Comparison of ENCODE assay signal across 22 cellular contexts in genomic region chr3:58565621-58566397, GRCh38. TPM values are rescaled to one million over a fixed set of nuclear protein-coding genes. Genes with fewer than 3 reads are reported as not detected.
DNase-seq lines count a peak whose midpoint lies in the region; ATAC-seq, FAIRE-seq and TF ChIP-seq lines count a peak whose summit lies in the region.
"Had no signal": no experiment of that assay in that cellular context is flagged by ENCODE, and none has a peak within 500 bp of the region (broad histone marks: within the 10 kb centered on the region; RNA-seq: fewer than 3 reads in every experiment).

No MANE protein-coding gene starts in this region.

- no peak for TF ChIP-seq POLR2A in HepG2 (IDR thresholded peaks at IDR 0.05; ENCODE audit: insufficient read depth in 1 of 2, low read depth in 2 of 2, low read length in 2 of 2)

- H3K4me1 ChIP-seq in HUES64 (ENCODE audit: insufficient read depth, low read length) = peaks cover 15% of the 10 kb centered on the region
- H3K4me1 ChIP-seq in HepG2 (ENCODE audit: insufficient read depth, low read length) = peaks cover 52% of the 10 kb centered on the region
- H3K4me1 ChIP-seq: breast epithelium, tibial artery had no signal

- no TSS peak for BruUV-seq in HepG2 (replicated peaks; lab: Mats Ljungman, UMichigan)

- TF ChIP-seq RAD21 in HepG2 (CRISPR knock-in tag; IDR thresholded peaks at IDR 0.05) = no peak

- POLR2A ChIA-PET in HepG2 (lab: Yijun Ruan, JAX) (interaction anchor here (1.7 kb wide), 2 partner anchors 8 to 29 kb away, joined by 7 to 18 read pairs; partner anchors contain the start of gene ACOX2), HEK293T (lab: Yijun Ruan, JAX) (interaction anchor here (0.8 kb wide), 1 partner anchor 50 kb away, joined by 3 read pairs; no protein-coding TSS in a partner anchor)

- H3K4me3 ChIP-seq in HUES64 (ENCODE audit: low read length) (no peak overlapping the region), coronary artery (no peak overlapping the region), HepG2 (replicated peaks in 1 of 3; ENCODE audit: insufficient read depth in 1 of 3, low read depth in 2 of 3, low read length in 3 of 3) (no peak overlapping the region)
- H3K4me3 ChIP-seq: breast epithelium, tibial artery had no signal

- ATAC-seq in HepG2 = peak; percentile 14; the same call in 2 of the 3 replicates
- no peak for ATAC-seq in HG03342 (IDR thresholded peaks at IDR 0.05; ENCODE audit: unreplicated experiment)
- ATAC-seq in HG03108 (IDR thresholded peaks at IDR 0.05; ENCODE audit: unreplicated experiment) = no peak
- ATAC-seq: activated CD4-positive, alpha-beta T cell treated with anti-CD3 and anti-CD28 coated beads for 36 hours; natural killer cell treated with Interleukin-12 subunit alpha and Interleukin-12 subunit beta and Interleukin-15 and Interleukin-18, amount 100 ng/mL, for 72 hours; stimulated activated naive CD8-positive, alpha-beta T cell treated with anti-CD3 and anti-CD28 coated beads, Interleukin-15, Interleukin-2, amounts not matched to agents 100 U/mL and 50 U/mL, for 24 hours had no signal

- H2AFZ ChIP-seq in HepG2 (ENCODE audit: low read length) = no peak overlapping the region

- H3K79me2 ChIP-seq in HepG2 (ENCODE audit: insufficient read depth, low read length) = no peaks in the 10 kb centered on the region

- DNase-seq in D341Med (ENCODE audit: low spot score) = peak; percentile 18
- DNase-seq in coronary artery (ENCODE audit: low spot score) = peak; percentile 52
- no peak for DNase-seq in HepG2 (ENCODE audit: low spot score)
- no peak for DNase-seq in inferior parietal cortex (ENCODE audit: extremely low spot score)
- DNase-seq in HEK293T (ENCODE audit: extremely low spot score) = no peak
- DNase-seq: activated CD4-positive, alpha-beta T cell treated with anti-CD3 and anti-CD28 coated beads for 36 hours; midbrain; NCI-H1105; NCI-H526; Right ventricle myocardium superior; small intestine; stimulated activated naive CD8-positive, alpha-beta T cell treated with anti-CD3 and anti-CD28 coated beads, Interleukin-15, Interleukin-2, amounts not matched to agents 100 U/mL and 50 U/mL, for 24 hours; SW 1271 had no signal

- no peak for FAIRE-seq in HepG2 (lab: Jason Lieb, UNC)
- FAIRE-seq: small intestine had no signal

- H3K9ac ChIP-seq in HUES64 (ENCODE audit: low read depth, low read length) (no peak overlapping the region; the same call in 1 of the 2 replicates), HepG2 (ENCODE audit: insufficient read depth, low read depth, low read length) (no peak overlapping the region)

- WGBS in HUES64 = 51% methylated on average over 12 of the region's 12 CpGs
- WGBS in HepG2 (ENCODE audit: low lambda C conversion rate) = 63% methylated on average over 9 of the region's 12 CpGs

- intact Hi-C loops in HepG2 (cut with micrococcal nuclease; ENCODE audit: unreplicated experiment) = no loop called here

- peak overlapping the region; percentile 24; the same call in 1 of the 2 replicates for H3K27ac ChIP-seq in HUES64 (ENCODE audit: low read depth, low read length)
- H3K27ac ChIP-seq in coronary artery = no peak overlapping the region
- no peak overlapping the region for H3K27ac ChIP-seq in HepG2 (ENCODE audit: extremely low read length, insufficient read depth, low read length)
- H3K27ac ChIP-seq: breast epithelium, C4-2B, tibial artery had no signal

- CTCF ChIA-PET in HepG2 (lab: Yijun Ruan, JAX; ENCODE audit: low intra/inter-chr PET ratio, low total read pairs) (no interaction called here), HEK293T (lab: Yijun Ruan, JAX) (interaction anchor here (0.6 to 5.5 kb wide), 5 partner anchors 9 to 258 kb away, joined by 3 to 50 read pairs (median 4); no protein-coding TSS in a partner anchor)

- H3K4me2 ChIP-seq in HepG2 (ENCODE audit: low read depth, low read length) = no peak overlapping the region; the same call in 1 of the 2 replicates

- TF ChIP-seq CTCF in coronary artery (IDR thresholded peaks at IDR 0.05) = no peak
- no peak for TF ChIP-seq CTCF in HepG2 (CRISPR knock-in tag; IDR thresholded peaks at IDR 0.05)

- in situ Hi-C loops in HepG2 (cut with HindIII; ENCODE audit: extremely low pct_ligation_motif_present, low pct_unique_long_range_greater_than_20kb) = loop anchor here (5.0 kb wide), 1 partner anchor 61 kb away; no protein-coding TSS in a partner anchor

- H3K27me3 ChIP-seq in HUES64 (ENCODE audit: insufficient read depth, low read length) (no peaks in the 10 kb centered on the region), HepG2 (ENCODE audit: control insufficient read depth in 1 of 2, insufficient read depth in 2 of 2, low read length in 2 of 2) (no peaks in the 10 kb centered on the region)
- H3K27me3 ChIP-seq: breast epithelium, tibial artery had no signal

- H4K20me1 ChIP-seq in HepG2 (ENCODE audit: insufficient read depth, low read length) = no peaks in the 10 kb centered on the region

- TF ChIP-seq EP300 in HepG2 (IDR thresholded peaks at IDR 0.05; ENCODE audit: low read depth in 2 of 2, low read length in 2 of 2) = no peak
- no peak for TF ChIP-seq EP300 in HepG2 (CRISPR knock-in tag; IDR thresholded peaks at IDR 0.05; ENCODE audit: borderline replicate concordance)

- H3K9me3 ChIP-seq in HUES64 (ENCODE audit: insufficient read depth, low read depth, low read length) = no peaks in the 10 kb centered on the region
- H3K9me3 ChIP-seq in HepG2 (ENCODE audit: low read length) = no peaks in the 10 kb centered on the region
- H3K9me3 ChIP-seq: breast epithelium, tibial artery had no signal

- H3K36me3 ChIP-seq in HUES64 (ENCODE audit: insufficient read depth, low read length) (no peaks in the 10 kb centered on the region), HepG2 (replicated peaks in 1 of 2; ENCODE audit: control insufficient read depth in 1 of 2, insufficient read depth in 2 of 2, low read length in 2 of 2) (no peaks in the 10 kb centered on the region)
- H3K36me3 ChIP-seq: breast epithelium, tibial artery had no signal

TF ChIP-seq in HepG2, 621 proteins besides CTCF, POLR2A, EP300 and RAD21:
- no peak for TF ChIP-seq CENPT (CRISPR knock-in tag; IDR thresholded peaks at IDR 0.05; ENCODE audit: low read depth)
- TF ChIP-seq ZFP36L1 (CRISPR knock-in tag; IDR thresholded peaks at IDR 0.05) = no peak
- peak; percentile 42 for TF ChIP-seq ZEB1 (IDR thresholded peaks at IDR 0.05; ENCODE audit: insufficient replicate concordance, low read depth)
TF ChIP-seq in HepG2: peak in this region for 1.

RNA-seq across cellular contexts. Expression of gene FAM107A, which starts 11.4 kb away (rescaled TPM):
- 0.70 TPM for polyA plus RNA-seq in HUES64 (2013, experiment 1 of 2)
- polyA plus RNA-seq in HUES64 (2013, experiment 2 of 2) = 1.1 TPM
- not detected in 2 replicates for total RNA-seq in HepG2 (2016; rRNA removed; fragmentation: Illumina TruSeq; extraction: Trizol)
- not detected in 2 replicates for total RNA-seq in HepG2 (2016; cell fraction: cytosol; rRNA removed; fragmentation: Illumina TruSeq; extraction: Trizol; ENCODE audit: low read depth)
- total RNA-seq in HepG2 (2016; cell fraction: insoluble cytoplasmic fraction; rRNA removed; fragmentation: Illumina TruSeq; extraction: Trizol) = not detected in 2 replicates
- not detected in 2 replicates for total RNA-seq in HepG2 (2016; cell fraction: membrane; rRNA removed; fragmentation: Illumina TruSeq; extraction: Trizol)
- not detected in 2 replicates for total RNA-seq in HepG2 (2016; cell fraction: nucleus; rRNA removed; fragmentation: Illumina TruSeq; extraction: Trizol)
- not detected in 2 replicates for polyA plus RNA-seq in HepG2 (2011; rRNA removed)
- not detected in 2 replicates for polyA plus RNA-seq in HepG2 (2011; cell fraction: cytosol; rRNA removed)
- polyA plus RNA-seq in HepG2 (2011; cell fraction: nucleus; rRNA removed) = not detected in 2 replicates
- polyA plus RNA-seq in HepG2 (2012) = 0.13 and 0.62 TPM in 2 replicates
- not detected in 2 replicates for polyA plus RNA-seq in HepG2 (2016; cell fraction: cytosol; fragmentation: Illumina TruSeq; extraction: Trizol; ENCODE audit: low read depth)
- not detected in 2 replicates for polyA plus RNA-seq in HepG2 (2016; cell fraction: insoluble cytoplasmic fraction; fragmentation: Illumina TruSeq; extraction: Trizol; ENCODE audit: low read depth)
- not detected in 2 replicates for polyA plus RNA-seq in HepG2 (2016; cell fraction: membrane; fragmentation: Illumina TruSeq; extraction: Trizol; ENCODE audit: low read depth)
- polyA plus RNA-seq in HepG2 (2016; cell fraction: nucleus; fragmentation: Illumina TruSeq; extraction: Trizol; ENCODE audit: insufficient read depth, low read depth) = not detected in 2 replicates
- polyA minus RNA-seq in HepG2 (2011; rRNA and poly(A)+ RNA removed; ENCODE audit: low replicate concordance) = not detected in 2 replicates
- not detected in 2 replicates for polyA minus RNA-seq in HepG2 (2011; cell fraction: cytosol; rRNA and poly(A)+ RNA removed)
- polyA minus RNA-seq in HepG2 (2011; cell fraction: nucleus; rRNA and poly(A)+ RNA removed) = not detected in 2 replicates
- total RNA-seq: activated CD4-positive, alpha-beta T cell treated with anti-CD3 and anti-CD28 coated beads for 36 hours; activated T-helper 2 cell treated with anti-CD3 and anti-CD28 coated beads, Interferon-gamma antibody, Interleukin-2, Interleukin-4, amounts not matched to agents 10 μg/mL and 5 μg/mL and 100 μg/mL, durations not matched to agents 14 hours and 24 hours and 36 hours; G401; natural killer cell treated with Interleukin-12 subunit alpha and Interleukin-12 subunit beta and Interleukin-15 and Interleukin-18, amount 100 ng/mL, for 72 hours had no signal

RNA-seq across cellular contexts. Expression of gene ACOX2, which starts 28.8 kb away (rescaled TPM):
- 4.6 TPM for polyA plus RNA-seq in HUES64 (2013, experiment 1 of 2)
- polyA plus RNA-seq in HUES64 (2013, experiment 2 of 2) = 3.5 TPM
- total RNA-seq in HepG2 (2016; rRNA removed; fragmentation: Illumina TruSeq; extraction: Trizol) = 41.1 and 42.6 TPM in 2 replicates
- total RNA-seq in HepG2 (2016; cell fraction: cytosol; rRNA removed; fragmentation: Illumina TruSeq; extraction: Trizol; ENCODE audit: low read depth) = 13.1 and 13.7 TPM in 2 replicates
- total RNA-seq in HepG2 (2016; cell fraction: insoluble cytoplasmic fraction; rRNA removed; fragmentation: Illumina TruSeq; extraction: Trizol) = 39.0 and 39.8 TPM in 2 replicates
- total RNA-seq in HepG2 (2016; cell fraction: membrane; rRNA removed; fragmentation: Illumina TruSeq; extraction: Trizol) = 18.6 and 20.4 TPM in 2 replicates
- total RNA-seq in HepG2 (2016; cell fraction: nucleus; rRNA removed; fragmentation: Illumina TruSeq; extraction: Trizol) = 48.2 and 48.3 TPM in 2 replicates
- polyA plus RNA-seq in HepG2 (2011; rRNA removed) = 98.5 and 105 TPM in 2 replicates
- 49.0 and 60.3 TPM in 2 replicates for polyA plus RNA-seq in HepG2 (2011; cell fraction: cytosol; rRNA removed)
- polyA plus RNA-seq in HepG2 (2011; cell fraction: nucleus; rRNA removed) = 306 and 373 TPM in 2 replicates
- polyA plus RNA-seq in HepG2 (2012) = 29.8 and 60.1 TPM in 2 replicates
- polyA plus RNA-seq in HepG2 (2016; cell fraction: cytosol; fragmentation: Illumina TruSeq; extraction: Trizol; ENCODE audit: low read depth) = 12.5 and 13.1 TPM in 2 replicates
- polyA plus RNA-seq in HepG2 (2016; cell fraction: insoluble cytoplasmic fraction; fragmentation: Illumina TruSeq; extraction: Trizol; ENCODE audit: low read depth) = 50.0 and 58.0 TPM in 2 replicates
- polyA plus RNA-seq in HepG2 (2016; cell fraction: membrane; fragmentation: Illumina TruSeq; extraction: Trizol; ENCODE audit: low read depth) = 16.6 and 17.1 TPM in 2 replicates
- polyA plus RNA-seq in HepG2 (2016; cell fraction: nucleus; fragmentation: Illumina TruSeq; extraction: Trizol; ENCODE audit: insufficient read depth, low read depth) = 86.5 and 86.8 TPM in 2 replicates
- 95.4 TPM in 1 of 2 replicates, not detected in the other for polyA minus RNA-seq in HepG2 (2011; rRNA and poly(A)+ RNA removed; ENCODE audit: low replicate concordance)
- 23.3 and 26.9 TPM in 2 replicates for polyA minus RNA-seq in HepG2 (2011; cell fraction: cytosol; rRNA and poly(A)+ RNA removed)
- 86.3 and 110 TPM in 2 replicates for polyA minus RNA-seq in HepG2 (2011; cell fraction: nucleus; rRNA and poly(A)+ RNA removed)
- total RNA-seq: activated CD4-positive, alpha-beta T cell treated with anti-CD3 and anti-CD28 coated beads for 36 hours; activated T-helper 2 cell treated with anti-CD3 and anti-CD28 coated beads, Interferon-gamma antibody, Interleukin-2, Interleukin-4, amounts not matched to agents 10 μg/mL and 5 μg/mL and 100 μg/mL, durations not matched to agents 14 hours and 24 hours and 36 hours; natural killer cell treated with Interleukin-12 subunit alpha and Interleukin-12 subunit beta and Interleukin-15 and Interleukin-18, amount 100 ng/mL, for 72 hours had no signal

Comparison
In these comparisons a context has a peak if more than half of its experiments do, and no peak if none do; other contexts are left out.
1. DNase-seq: peak in D341Med (single experiment) and coronary artery (single experiment); none in HepG2 (single experiment), inferior parietal cortex (single experiment) and HEK293T (single experiment).